In the genomic region with DNA sequence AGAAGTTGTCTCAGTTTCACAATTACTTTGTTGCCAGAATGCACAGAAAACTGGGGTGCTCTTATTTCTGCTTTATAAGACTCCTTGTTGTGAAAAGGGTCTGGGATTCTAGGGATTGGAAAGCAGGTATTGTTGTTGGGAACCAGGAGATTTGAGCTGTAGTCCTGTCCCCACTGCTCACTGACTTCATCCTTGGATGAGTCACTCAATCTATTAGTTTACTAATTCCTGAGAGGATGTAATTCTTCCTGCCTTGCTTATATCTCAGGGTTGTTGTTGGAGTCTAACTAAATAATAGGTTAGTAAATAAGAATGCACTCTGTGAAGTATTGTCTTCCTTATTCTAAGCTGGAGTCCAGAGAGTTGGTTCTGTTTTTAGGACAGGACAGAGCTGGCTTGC, we compare ENCODE assay signal across 17 cellular contexts.
DNase-seq lines count a peak whose midpoint lies in the region; FAIRE-seq and TF ChIP-seq lines count a peak whose summit lies in the region.
"Had no signal": no experiment of that assay in that cellular context is flagged by ENCODE, and none has a peak within 500 bp of the region (broad histone marks: within the 10 kb centered on the region; RNA-seq: fewer than 3 reads in every experiment).

No MANE protein-coding gene starts in this region.

- H3K4me1 ChIP-seq in Loucy (ENCODE audit: insufficient read depth, low read length, poor library complexity, severe bottlenecking) (peaks cover 23% of the 10 kb centered on the region), keratinocyte (ENCODE audit: control insufficient read depth, extremely low read depth, insufficient read depth, low read length) (peaks cover 30% of the 10 kb centered on the region)
- H3K4me1 ChIP-seq: HAP-1 had no signal

- TF ChIP-seq CTCF in Loucy (conservative IDR thresholded peaks at IDR 0.05; ENCODE audit: low read length) = no peak
- no peak for TF ChIP-seq CTCF in bronchial epithelial cell (IDR thresholded peaks at IDR 0.05; ENCODE audit: insufficient read depth, low read length, severe bottlenecking)
- no peak for TF ChIP-seq CTCF in keratinocyte (optimal IDR thresholded peaks at IDR 0.05 in 1 of 3, IDR thresholded peaks at IDR 0.05 in 1 of 3, conservative IDR thresholded peaks at IDR 0.05 in 1 of 3; ENCODE audit: extremely low read depth in 1 of 3, insufficient read depth in 2 of 3, low read length in 3 of 3)

- no peak overlapping the region for H3K27ac ChIP-seq in keratinocyte (ENCODE audit: control insufficient read depth, insufficient read depth, low read length)

- H3K27me3 ChIP-seq in Loucy (ENCODE audit: insufficient read depth, low read length, poor library complexity, severe bottlenecking) (no peaks in the 10 kb centered on the region), bronchial epithelial cell (ENCODE audit: control insufficient read depth, insufficient read depth, low read length) (peaks cover 1% of the 10 kb centered on the region), keratinocyte (ENCODE audit: control insufficient read depth, extremely low read depth, insufficient read depth, low read length) (no peaks in the 10 kb centered on the region)

- dilution Hi-C loops in keratinocyte (cut with MboI; ENCODE audit: extremely low pct_ligation_motif_present, low sequenced_read_pairs) = no loop called here

- H3K9me3 ChIP-seq in Loucy (ENCODE audit: insufficient read depth, low read depth, low read length) (no peaks in the 10 kb centered on the region), keratinocyte (ENCODE audit: control insufficient read depth, low read depth, low read length) (no peaks in the 10 kb centered on the region)
- H3K9me3 ChIP-seq: HAP-1 had no signal

- peaks cover 6% of the 10 kb centered on the region for H3K9me1 ChIP-seq in keratinocyte (ENCODE audit: control insufficient read depth, extremely low read depth, insufficient read depth, low read length)

- H3K4me2 ChIP-seq in Loucy (ENCODE audit: low read depth, low read length, poor library complexity, severe bottlenecking) (peak overlapping the region; percentile 64), keratinocyte (ENCODE audit: control insufficient read depth, extremely low read depth, insufficient read depth, low read depth, low read length) (peak overlapping the region; percentile 44)

- no peaks in the 10 kb centered on the region for H4K20me1 ChIP-seq in Loucy (ENCODE audit: insufficient read depth, low read length, poor library complexity, severe bottlenecking)
- H4K20me1 ChIP-seq in keratinocyte (ENCODE audit: control insufficient read depth, extremely low read depth, insufficient read depth, low read length) = no peaks in the 10 kb centered on the region

- H3K79me2 ChIP-seq in Loucy (ENCODE audit: insufficient read depth, low read length) = no peaks in the 10 kb centered on the region
- H3K79me2 ChIP-seq in keratinocyte (ENCODE audit: control insufficient read depth, insufficient read depth, low read length) = no peaks in the 10 kb centered on the region

- H3K4me3 ChIP-seq in Loucy (ENCODE audit: low read length, poor library complexity, severe bottlenecking) (peak overlapping the region; percentile 66), bronchial epithelial cell (ENCODE audit: low read depth, low read length) (no peak overlapping the region), keratinocyte (ENCODE audit: control insufficient read depth in 2 of 3, extremely low read depth in 1 of 3, insufficient read depth in 2 of 3, low read depth in 1 of 3, low read length in 3 of 3) (no peak overlapping the region)
- H3K4me3 ChIP-seq: HAP-1 had no signal

- FAIRE-seq in bronchial epithelial cell (lab: Jason Lieb, UNC) = no peak
- FAIRE-seq in keratinocyte (lab: Jason Lieb, UNC) = peak; percentile 73
- FAIRE-seq: G401.6, HepG2 had no signal

- H3F3A ChIP-seq in Loucy (ENCODE audit: low read depth) = no peaks in the 10 kb centered on the region

- no peaks in the 10 kb centered on the region for H3K9me2 ChIP-seq in Loucy (replicated peaks; ENCODE audit: low read depth, low read length)

- H3K9ac ChIP-seq in Loucy (ENCODE audit: low read depth, low read length, poor library complexity, severe bottlenecking) (peak overlapping the region; percentile 53), keratinocyte (ENCODE audit: control insufficient read depth, extremely low read depth, insufficient read depth, low read length) (no peak overlapping the region)

- DNase-seq in AG20443 (ENCODE audit: low spot score) (peak; percentile 1), bronchial epithelial cell (ENCODE audit: low read depth) (peak; percentile 40), keratinocyte (ENCODE audit: low read depth, low spot score) (no peak), NCI-H2227 (lab: John Stamatoyannopoulos, UW; ENCODE audit: unreplicated experiment) (no peak), C1 segment of cervical spinal cord (lab: John Stamatoyannopoulos, UW) (no peak)
- DNase-seq in stimulated activated CD8-positive, alpha-beta memory T cell treated with anti-CD3 and anti-CD28 coated beads, Interleukin-4, amount 100 ng/mL, for 48 hours = no peak
- DNase-seq: DND-41; NCI-H1436; NCI-H2029; NCI-H2171 treated with DMSO at 0.1 percent for 48 hours; NCI-H446 treated with DMSO at 0.1 percent for 48 hours; NK-92 treated with Interleukin-12 subunit alpha and Interleukin-12 subunit beta, amount 100 ng/mL, for 24 hours; SHP77 treated with DMSO at 0.1 percent for 48 hours had no signal

- no peak overlapping the region for H2AFZ ChIP-seq in Loucy (ENCODE audit: low read length)
- H2AFZ ChIP-seq in keratinocyte (ENCODE audit: control insufficient read depth, low read length) = no peak overlapping the region

- H3K36me3 ChIP-seq in Loucy (ENCODE audit: insufficient read depth, low read length) (no peaks in the 10 kb centered on the region), bronchial epithelial cell (ENCODE audit: control insufficient read depth, insufficient read depth, low read length) (no peaks in the 10 kb centered on the region), keratinocyte (ENCODE audit: control insufficient read depth in 2 of 2, extremely low read depth in 1 of 2, insufficient read depth in 2 of 2, low read length in 2 of 2) (no peaks in the 10 kb centered on the region)
- H3K36me3 ChIP-seq: HAP-1 had no signal

Comparison
In these comparisons a context has a peak if more than half of its experiments do, and no peak if none do; other contexts are left out.
1. DNase-seq: peak in AG20443 (single experiment) and bronchial epithelial cell (single experiment); none in keratinocyte (single experiment), NCI-H2227 (single experiment), C1 segment of cervical spinal cord (0 of 14) and stimulated activated CD8-positive, alpha-beta memory T cell treated with anti-CD3 and anti-CD28 coated beads, Interleukin-4, amount 100 ng/mL, for 48 hours (single experiment).